Comparison of ENCODE assay signal across 22 cellular contexts in the genomic region with DNA sequence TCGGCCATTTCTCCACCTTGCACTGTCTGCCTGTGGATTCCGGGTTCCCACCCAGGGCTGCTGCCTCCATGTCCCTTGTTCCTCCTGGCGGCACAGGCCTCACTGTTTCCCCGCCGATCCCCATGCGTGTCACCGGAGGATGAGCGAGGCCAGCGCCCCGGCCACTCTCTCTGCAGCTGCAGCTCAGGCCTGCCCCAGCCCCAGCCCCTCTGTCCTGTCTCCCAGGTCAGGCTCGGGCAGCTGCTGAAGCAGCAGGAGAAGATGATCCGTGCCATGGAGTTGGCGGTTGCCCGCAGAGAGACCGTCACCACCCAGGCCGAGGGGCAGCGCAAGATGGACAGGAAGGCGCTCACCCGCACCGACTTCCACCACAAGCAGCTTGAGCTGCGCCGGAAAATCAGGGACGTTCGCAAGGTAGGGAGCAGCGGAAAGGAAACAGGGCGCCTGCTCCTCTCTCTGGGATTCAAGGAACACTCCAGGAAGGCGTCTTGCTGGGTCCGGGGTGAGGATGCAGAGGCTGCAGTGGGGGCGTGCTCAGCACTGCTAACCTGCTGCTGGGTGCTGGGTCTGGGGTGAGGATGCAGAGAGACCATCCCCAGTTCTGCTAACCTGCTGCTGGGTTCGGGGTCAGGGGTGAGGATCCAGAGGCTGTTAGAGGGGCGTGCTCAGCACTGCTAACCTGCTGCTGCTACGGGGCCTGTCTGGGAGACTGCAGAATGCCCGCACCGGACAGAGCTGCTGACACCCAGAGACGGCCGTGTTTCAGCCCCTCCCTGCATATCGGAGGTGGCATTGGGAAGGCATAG. TPM values are rescaled to one million over a fixed set of nuclear protein-coding genes. Genes with fewer than 3 reads are reported as not detected.
DNase-seq lines count a peak whose midpoint lies in the region; ATAC-seq, FAIRE-seq and TF ChIP-seq lines count a peak whose summit lies in the region.
"Had no signal": no experiment of that assay in that cellular context is flagged by ENCODE, and none has a peak within 500 bp of the region (broad histone marks: within the 10 kb centered on the region; RNA-seq: fewer than 3 reads in every experiment).

No MANE protein-coding gene starts in this region.

- H2AFZ ChIP-seq in H9 (ENCODE audit: low read length) = no peak overlapping the region
- no peak overlapping the region for H2AFZ ChIP-seq in HepG2 (ENCODE audit: low read length)

- no peaks in the 10 kb centered on the region for H3K23me2 ChIP-seq in H9 (ENCODE audit: insufficient read length, low read depth, low read length, poor library complexity, severe bottlenecking)

- no peak overlapping the region for H4K91ac ChIP-seq in H9 (ENCODE audit: insufficient read length, low read depth, low read length)

- H3K18ac ChIP-seq in H9 (ENCODE audit: insufficient read length, low read depth, low read length) = no peak overlapping the region
- H3K18ac ChIP-seq in mesendoderm (ENCODE audit: low read length) = no peak overlapping the region

- H2BK15ac ChIP-seq in H9 (ENCODE audit: low read depth, low read length) (no peak overlapping the region), mesendoderm (replicated peaks; ENCODE audit: low read depth) (no peak overlapping the region)

- H3K4me1 ChIP-seq in H9 (ENCODE audit: insufficient read depth, low read length) (no peaks in the 10 kb centered on the region), HepG2 (ENCODE audit: insufficient read depth, low read length) (peaks cover 33% of the 10 kb centered on the region), sigmoid colon (peaks cover 0 to under 1% (median 0%) of the 10 kb centered on the region in 4 donors), mesendoderm (ENCODE audit: control insufficient read depth, low read depth, low read length) (no peaks in the 10 kb centered on the region)

- peaks cover 3 to 4% of the 10 kb centered on the region in 2 experiments; a peak in 2 of 4 replicates for H3K4me1 Mint-ChIP-seq in H9
- H3K4me1 Mint-ChIP-seq in dendritic cell treated with granulocyte-macrophage colony-stimulating factor and Interleukin-4, amounts not matched to agents 40 ng/mL and 50 ng/mL, for 4 days (ENCODE audit: low read depth) = peaks cover 68% of the 10 kb centered on the region

- H2AK5ac ChIP-seq in H9 (ENCODE audit: insufficient read length, low read length) = no peak overlapping the region
- no peak overlapping the region for H2AK5ac ChIP-seq in mesendoderm (ENCODE audit: low read length)

- no peaks in the 10 kb centered on the region for H4K20me1 ChIP-seq in H9 (ENCODE audit: control insufficient read depth, insufficient read depth, insufficient read length)
- no peaks in the 10 kb centered on the region for H4K20me1 ChIP-seq in HepG2 (ENCODE audit: insufficient read depth, low read length)

- in situ Hi-C loops in HepG2 (cut with HindIII; ENCODE audit: extremely low pct_ligation_motif_present, low pct_unique_long_range_greater_than_20kb) = no loop called here

- peak; percentile 34 for DNase-seq in H9
- no peak for DNase-seq in HepG2 (ENCODE audit: low spot score)
- DNase-seq in sigmoid colon = peak; percentile 66
- DNase-seq in mesendoderm = no peak
- DNase-seq in activated gamma-delta T cell (lab: John Stamatoyannopoulos, UW) = no peak
- DNase-seq: AML-193; Calu3; CD4-positive, CD25-positive, alpha-beta regulatory T cell; DMS79; KG1; NCI-H1092 treated with DMSO at 0.1 percent for 48 hours; NCI-H1694; NCI-H2107; NCI-H226; NCI-H526 treated with DMSO at 0.1 percent for 48 hours; OCI-M1; RPMI8226 had no signal

- H3K79me2 ChIP-seq in H9 (ENCODE audit: insufficient read depth, low read length) = no peaks in the 10 kb centered on the region
- no peaks in the 10 kb centered on the region for H3K79me2 ChIP-seq in HepG2 (ENCODE audit: insufficient read depth, low read length)
- H3K79me2 ChIP-seq in mesendoderm (ENCODE audit: control insufficient read depth, insufficient read depth, low read length) = no peaks in the 10 kb centered on the region

- H3K4ac ChIP-seq in H9 (ENCODE audit: low read depth, low read length) (no peak overlapping the region), mesendoderm (ENCODE audit: low read depth, low read length) (no peak overlapping the region)

- H2BK5ac ChIP-seq in H9 (ENCODE audit: insufficient read length, low read length) (no peak overlapping the region), mesendoderm (ENCODE audit: low read length) (no peak overlapping the region)

- H3K9me3 ChIP-seq in H9 (ENCODE audit: control insufficient read depth, low read depth, low read length) (no peaks in the 10 kb centered on the region), HepG2 (ENCODE audit: low read length) (no peaks in the 10 kb centered on the region), sigmoid colon (no peaks in the 10 kb centered on the region)

- BruUV-seq in HepG2 (replicated peaks; lab: Mats Ljungman, UMichigan) = no TSS peak

- H3K23ac ChIP-seq in H9 (ENCODE audit: insufficient read length, low read depth, low read length) (no peak overlapping the region), mesendoderm (ENCODE audit: low read length) (no peak overlapping the region)

- H3K14ac ChIP-seq in H9 (ENCODE audit: insufficient read depth, low read length) = no peak overlapping the region; the same call in 1 of the 2 replicates

- H2BK120ac ChIP-seq in H9 (ENCODE audit: low read depth, low read length, poor library complexity, severe bottlenecking) (no peak overlapping the region), mesendoderm (ENCODE audit: low read depth, low read length) (no peak overlapping the region)

- FAIRE-seq in HepG2 (lab: Jason Lieb, UNC) = no peak
- FAIRE-seq: G401.6, GM12891 had no signal

- H3K9me3 Mint-ChIP-seq in H9 = no peaks in the 10 kb centered on the region; a peak in 1 of 5 replicates
- H3K9me3 Mint-ChIP-seq in dendritic cell treated with granulocyte-macrophage colony-stimulating factor and Interleukin-4, amounts not matched to agents 40 ng/mL and 50 ng/mL, for 4 days = no peaks in the 10 kb centered on the region

- H4K5ac ChIP-seq in H9 (ENCODE audit: insufficient read length, low read depth, low read length) (no peak overlapping the region), mesendoderm (ENCODE audit: low read length) (no peak overlapping the region)

- H3K36me3 ChIP-seq in HepG2 (replicated peaks in 1 of 2; ENCODE audit: control insufficient read depth in 1 of 2, insufficient read depth in 2 of 2, low read length in 2 of 2) = no peaks in the 10 kb centered on the region
- H3K36me3 ChIP-seq in sigmoid colon = no peaks in the 10 kb centered on the region
- H3K36me3 ChIP-seq in mesendoderm (ENCODE audit: control insufficient read depth, insufficient read depth, low read length) = no peaks in the 10 kb centered on the region

- no peaks in the 10 kb centered on the region; the same call in 1 of the 2 replicates for H3K27me3 ChIP-seq in H9 (ENCODE audit: insufficient read depth, low read length)
- peaks cover 5 to 52% of the 10 kb centered on the region in 2 experiments; a peak in 4 of 5 replicates for H3K27me3 ChIP-seq in HepG2 (ENCODE audit: control insufficient read depth in 1 of 2, insufficient read depth in 2 of 2, low read length in 2 of 2)
- H3K27me3 ChIP-seq in sigmoid colon = no peaks in the 10 kb centered on the region
- no peaks in the 10 kb centered on the region for H3K27me3 ChIP-seq in mesendoderm (ENCODE audit: insufficient read depth, low read length, poor library complexity)

- no peak overlapping the region for H3K4me3 Mint-ChIP-seq in H9
- no peak overlapping the region for H3K4me3 Mint-ChIP-seq in dendritic cell treated with granulocyte-macrophage colony-stimulating factor and Interleukin-4, amounts not matched to agents 40 ng/mL and 50 ng/mL, for 4 days

- no peak for TF ChIP-seq CTCF in H9 (conservative IDR thresholded peaks at IDR 0.05)
- no peak for TF ChIP-seq CTCF in HepG2 (CRISPR knock-in tag; IDR thresholded peaks at IDR 0.05)
- TF ChIP-seq CTCF in sigmoid colon (IDR thresholded peaks at IDR 0.05) = no peak

- intact Hi-C loops in dendritic cell treated with granulocyte-macrophage colony-stimulating factor and Interleukin-4, amounts not matched to agents 40 ng/mL and 50 ng/mL, for 4 days (cut with micrococcal nuclease) = no loop called here
- intact Hi-C loops in HepG2 (cut with micrococcal nuclease; ENCODE audit: unreplicated experiment) (no loop called here), sigmoid colon (cut with DNase I) (no loop called here)

- WGBS in H9 (ENCODE audit: extremely low coverage, insufficient read length, low lambda C conversion rate) = no CpG with 5 or more reads among the region's 37 CpGs
- WGBS in HepG2 (ENCODE audit: low lambda C conversion rate) = 64% methylated on average over 36 of the region's 37 CpGs
- 92 to 93% methylated on average over 37 of the region's 37 CpGs for WGBS in sigmoid colon, 2 donors
- no CpG with 5 or more reads among the region's 37 CpGs for WGBS in mesendoderm (ENCODE audit: extremely low coverage, insufficient coverage, low lambda C conversion rate)

- H2BK12ac ChIP-seq in H9 (ENCODE audit: insufficient read length, low read depth, low read length) = no peak overlapping the region

- H3K27me3 Mint-ChIP-seq in H9 (ENCODE audit: low read depth) = peaks cover 8% of the 10 kb centered on the region
- H3K27me3 Mint-ChIP-seq in dendritic cell treated with granulocyte-macrophage colony-stimulating factor and Interleukin-4, amounts not matched to agents 40 ng/mL and 50 ng/mL, for 4 days = peaks cover 3% of the 10 kb centered on the region

- no peaks in the 10 kb centered on the region for H3K79me1 ChIP-seq in H9 (ENCODE audit: insufficient read depth, low read depth, low read length, poor library complexity, severe bottlenecking)
- H3K79me1 ChIP-seq in mesendoderm (ENCODE audit: low read length) = no peaks in the 10 kb centered on the region

- CTCF ChIA-PET in HepG2 (lab: Yijun Ruan, JAX; ENCODE audit: low intra/inter-chr PET ratio, low total read pairs) = no interaction called here

- no peak overlapping the region for H3T11ph ChIP-seq in H9 (ENCODE audit: low read length)

- H3K27ac Mint-ChIP-seq in H9 = peak overlapping the region in 1 of 3 experiments; percentile 50; a peak in 3 of 7 replicates
- H3K27ac Mint-ChIP-seq in dendritic cell treated with granulocyte-macrophage colony-stimulating factor and Interleukin-4, amounts not matched to agents 40 ng/mL and 50 ng/mL, for 4 days = peak overlapping the region; percentile 16
- H3K27ac Mint-ChIP-seq: CD4-positive, CD25-positive, alpha-beta regulatory T cell had no signal

- H3K27ac ChIP-seq in H9 (ENCODE audit: insufficient read length, low read depth, low read length) = no peak overlapping the region
- H3K27ac ChIP-seq in HepG2 (ENCODE audit: extremely low read length, insufficient read depth, low read length) = no peak overlapping the region
- no peak overlapping the region for H3K27ac ChIP-seq in sigmoid colon
- H3K27ac ChIP-seq in mesendoderm (ENCODE audit: low read depth, low read length) = no peak overlapping the region
- H3K27ac ChIP-seq: HL-60 had no signal

- H3K56ac ChIP-seq in H9 (ENCODE audit: insufficient read length, low read depth, low read length) (no peak overlapping the region), mesendoderm (ENCODE audit: low read length) (no peak overlapping the region)

- POLR2A ChIA-PET in HepG2 (lab: Yijun Ruan, JAX) = interaction anchor here (0.5 to 1.0 kb wide), 2 partner anchors 9 to 32 kb away, joined by 3 read pairs; no protein-coding TSS in a partner anchor

- H3K4me2 ChIP-seq in H9 (ENCODE audit: insufficient read depth, insufficient read length, low read length) = no peak overlapping the region
- H3K4me2 ChIP-seq in HepG2 (ENCODE audit: low read depth, low read length) = no peak overlapping the region
- no peak overlapping the region for H3K4me2 ChIP-seq in mesendoderm (ENCODE audit: low read length)

- H4K8ac ChIP-seq in H9 (replicated peaks; ENCODE audit: insufficient read length, low read depth, low read length) (no peak overlapping the region), mesendoderm (ENCODE audit: low read depth, low read length) (no peak overlapping the region)

- H3K4me3 ChIP-seq in HepG2 (replicated peaks in 1 of 3; ENCODE audit: insufficient read depth in 1 of 3, low read depth in 2 of 3, low read length in 3 of 3) = no peak overlapping the region
- no peak overlapping the region for H3K4me3 ChIP-seq in sigmoid colon
- H3K4me3 ChIP-seq in mesendoderm (ENCODE audit: low read length) = no peak overlapping the region

- H3K9ac ChIP-seq in H9 (ENCODE audit: extremely low read depth, insufficient read length, low read length) = no peak overlapping the region
- H3K9ac ChIP-seq in HepG2 (ENCODE audit: insufficient read depth, low read depth, low read length) = no peak overlapping the region
- H3K9ac ChIP-seq in mesendoderm (ENCODE audit: low read length) = no peak overlapping the region

- peaks cover 0 to 4% (median 0%) of the 10 kb centered on the region in 3 experiments; a peak in 2 of 7 replicates for H3K36me3 Mint-ChIP-seq in H9 (ENCODE audit: insufficient read depth in 1 of 3, low read depth in 3 of 3)
- no peaks in the 10 kb centered on the region for H3K36me3 Mint-ChIP-seq in dendritic cell treated with granulocyte-macrophage colony-stimulating factor and Interleukin-4, amounts not matched to agents 40 ng/mL and 50 ng/mL, for 4 days (ENCODE audit: low read depth)
- H3K36me3 Mint-ChIP-seq: CD4-positive, CD25-positive, alpha-beta regulatory T cell had no signal

- TF ChIP-seq POLR2A in HepG2 (IDR thresholded peaks at IDR 0.05; ENCODE audit: insufficient read depth in 1 of 2, low read depth in 2 of 2, low read length in 2 of 2) (no peak), sigmoid colon (IDR thresholded peaks at IDR 0.05) (no peak)

- TF ChIP-seq RAD21 in HepG2 (CRISPR knock-in tag; IDR thresholded peaks at IDR 0.05) = no peak

- TF ChIP-seq EP300 in HepG2 (IDR thresholded peaks at IDR 0.05; ENCODE audit: low read depth in 2 of 2, low read length in 2 of 2) = no peak
- no peak for TF ChIP-seq EP300 in HepG2 (CRISPR knock-in tag; IDR thresholded peaks at IDR 0.05; ENCODE audit: borderline replicate concordance)
- no peak for TF ChIP-seq EP300 in sigmoid colon (IDR thresholded peaks at IDR 0.05)

- H2BK20ac ChIP-seq in H9 (ENCODE audit: low read depth, low read length, poor library complexity, severe bottlenecking) = no peak overlapping the region

- peak; percentile 23 for ATAC-seq in HepG2
- no peak for ATAC-seq in HG02623 (IDR thresholded peaks at IDR 0.05; ENCODE audit: unreplicated experiment)

RNA-seq across cellular contexts. Expression of a gene that starts 6.1 kb away (rescaled TPM):
- total RNA-seq in H9 (2021) (28.9 and 30.3 TPM in 2 replicates), HepG2 (2016; rRNA removed; fragmentation: Illumina TruSeq; extraction: Trizol) (13.4 and 36.4 TPM in 2 replicates), sigmoid colon (10 to 100 TPM; 38.5 to 74.2 (median 54.4) TPM)
- 13.8 and 16.4 TPM in 2 replicates for total RNA-seq in HepG2 (2016; cell fraction: cytosol; rRNA removed; fragmentation: Illumina TruSeq; extraction: Trizol; ENCODE audit: low read depth)
- total RNA-seq in HepG2 (2016; cell fraction: insoluble cytoplasmic fraction; rRNA removed; fragmentation: Illumina TruSeq; extraction: Trizol) = 12.1 and 36.9 TPM in 2 replicates
- total RNA-seq in HepG2 (2016; cell fraction: membrane; rRNA removed; fragmentation: Illumina TruSeq; extraction: Trizol) = 20.3 and 20.7 TPM in 2 replicates
- 47.6 and 57.6 TPM in 2 replicates for total RNA-seq in HepG2 (2016; cell fraction: nucleus; rRNA removed; fragmentation: Illumina TruSeq; extraction: Trizol)
- polyA plus RNA-seq in HepG2 (2011; rRNA removed) (21.6 and 23.6 TPM in 2 replicates), sigmoid colon (10 to 100 TPM; 13.8 to 35.7 (median 30.7) TPM)
- 16.3 and 29.8 TPM in 2 replicates for polyA plus RNA-seq in HepG2 (2011; cell fraction: cytosol; rRNA removed)
- 231 and 320 TPM in 2 replicates for polyA plus RNA-seq in HepG2 (2011; cell fraction: nucleus; rRNA removed)
- polyA plus RNA-seq in HepG2 (2012) = 50.7 and 73.8 TPM in 2 replicates
- 11.3 and 13.9 TPM in 2 replicates for polyA plus RNA-seq in HepG2 (2016; cell fraction: cytosol; fragmentation: Illumina TruSeq; extraction: Trizol; ENCODE audit: low read depth)
- 16.7 and 22.9 TPM in 2 replicates for polyA plus RNA-seq in HepG2 (2016; cell fraction: insoluble cytoplasmic fraction; fragmentation: Illumina TruSeq; extraction: Trizol; ENCODE audit: low read depth)
- 13.9 and 14.3 TPM in 2 replicates for polyA plus RNA-seq in HepG2 (2016; cell fraction: membrane; fragmentation: Illumina TruSeq; extraction: Trizol; ENCODE audit: low read depth)
- polyA plus RNA-seq in HepG2 (2016; cell fraction: nucleus; fragmentation: Illumina TruSeq; extraction: Trizol; ENCODE audit: insufficient read depth, low read depth) = 136 and 145 TPM in 2 replicates
- polyA minus RNA-seq in HepG2 (2011; rRNA and poly(A)+ RNA removed; ENCODE audit: low replicate concordance) = 7.2 and 27.1 TPM in 2 replicates
- 22.9 and 24.2 TPM in 2 replicates for polyA minus RNA-seq in HepG2 (2011; cell fraction: cytosol; rRNA and poly(A)+ RNA removed)
- polyA minus RNA-seq in HepG2 (2011; cell fraction: nucleus; rRNA and poly(A)+ RNA removed) = 20.3 and 21.2 TPM in 2 replicates
- 8.0 TPM for polyA plus RNA-seq in mesendoderm (2013, experiment 1 of 2)
- polyA plus RNA-seq in mesendoderm (2013, experiment 2 of 2) = 8.3 TPM

RNA-seq across cellular contexts. Expression of a gene that starts 51.7 kb away (rescaled TPM):
- total RNA-seq in H9 (2021) (162 and 168 TPM in 2 replicates), HepG2 (2016; rRNA removed; fragmentation: Illumina TruSeq; extraction: Trizol) (187 and 239 TPM in 2 replicates), sigmoid colon (10 to 100 TPM; 26.6 to 45.1 (median 39.8) TPM)
- total RNA-seq in HepG2 (2016; cell fraction: cytosol; rRNA removed; fragmentation: Illumina TruSeq; extraction: Trizol; ENCODE audit: low read depth) = 22.3 and 28.3 TPM in 2 replicates
- total RNA-seq in HepG2 (2016; cell fraction: insoluble cytoplasmic fraction; rRNA removed; fragmentation: Illumina TruSeq; extraction: Trizol) = 185 and 243 TPM in 2 replicates
- total RNA-seq in HepG2 (2016; cell fraction: membrane; rRNA removed; fragmentation: Illumina TruSeq; extraction: Trizol) = 36.4 and 40.0 TPM in 2 replicates
- 83.4 and 83.5 TPM in 2 replicates for total RNA-seq in HepG2 (2016; cell fraction: nucleus; rRNA removed; fragmentation: Illumina TruSeq; extraction: Trizol)
- polyA plus RNA-seq in HepG2 (2011; rRNA removed) (121 and 145 TPM in 2 replicates), sigmoid colon (10 to 100 TPM; 60.7 to 97.1 (median 85.1) TPM)
- 103 and 117 TPM in 2 replicates for polyA plus RNA-seq in HepG2 (2011; cell fraction: cytosol; rRNA removed)
- 77.0 and 103 TPM in 2 replicates for polyA plus RNA-seq in HepG2 (2011; cell fraction: nucleus; rRNA removed)
- 104 and 124 TPM in 2 replicates for polyA plus RNA-seq in HepG2 (2012)
- polyA plus RNA-seq in HepG2 (2016; cell fraction: cytosol; fragmentation: Illumina TruSeq; extraction: Trizol; ENCODE audit: low read depth) = 8.3 and 9.0 TPM in 2 replicates
- 233 and 236 TPM in 2 replicates for polyA plus RNA-seq in HepG2 (2016; cell fraction: insoluble cytoplasmic fraction; fragmentation: Illumina TruSeq; extraction: Trizol; ENCODE audit: low read depth)
- 19.8 and 20.6 TPM in 2 replicates for polyA plus RNA-seq in HepG2 (2016; cell fraction: membrane; fragmentation: Illumina TruSeq; extraction: Trizol; ENCODE audit: low read depth)
- 120 and 131 TPM in 2 replicates for polyA plus RNA-seq in HepG2 (2016; cell fraction: nucleus; fragmentation: Illumina TruSeq; extraction: Trizol; ENCODE audit: insufficient read depth, low read depth)
- polyA minus RNA-seq in HepG2 (2011; rRNA and poly(A)+ RNA removed; ENCODE audit: low replicate concordance) = 54.2 and 110 TPM in 2 replicates
- 55.3 and 55.4 TPM in 2 replicates for polyA minus RNA-seq in HepG2 (2011; cell fraction: cytosol; rRNA and poly(A)+ RNA removed)
- 61.8 and 65.1 TPM in 2 replicates for polyA minus RNA-seq in HepG2 (2011; cell fraction: nucleus; rRNA and poly(A)+ RNA removed)
- polyA plus RNA-seq in mesendoderm (2013, experiment 1 of 2) = 134 TPM
- polyA plus RNA-seq in mesendoderm (2013, experiment 2 of 2) = 130 TPM

RNA-seq across cellular contexts. Expression of a gene that starts 58.8 kb away (rescaled TPM):
- total RNA-seq in H9 (2021) (7.8 and 8.9 TPM in 2 replicates), HepG2 (2016; rRNA removed; fragmentation: Illumina TruSeq; extraction: Trizol) (3.8 and 5.5 TPM in 2 replicates), sigmoid colon (10 to 100 TPM in 1 of 4 donors, 1 to 10 TPM in 3; 5.3 to 25.8 (median 6.4) TPM)
- 46.8 and 47.3 TPM in 2 replicates for total RNA-seq in HepG2 (2016; cell fraction: cytosol; rRNA removed; fragmentation: Illumina TruSeq; extraction: Trizol; ENCODE audit: low read depth)
- 2.3 and 7.7 TPM in 2 replicates for total RNA-seq in HepG2 (2016; cell fraction: insoluble cytoplasmic fraction; rRNA removed; fragmentation: Illumina TruSeq; extraction: Trizol)
- total RNA-seq in HepG2 (2016; cell fraction: membrane; rRNA removed; fragmentation: Illumina TruSeq; extraction: Trizol) = 11.8 and 13.0 TPM in 2 replicates
- 6.5 and 8.4 TPM in 2 replicates for total RNA-seq in HepG2 (2016; cell fraction: nucleus; rRNA removed; fragmentation: Illumina TruSeq; extraction: Trizol)
- polyA plus RNA-seq in HepG2 (2011; rRNA removed) (4.1 and 4.8 TPM in 2 replicates), sigmoid colon (1 to 10 TPM in 1 of 3 donors, not detected in 2; 1.4 TPM)
- 1.4 TPM in 2 replicates for polyA plus RNA-seq in HepG2 (2011; cell fraction: cytosol; rRNA removed)
- polyA plus RNA-seq in HepG2 (2011; cell fraction: nucleus; rRNA removed) = 17.6 and 21.2 TPM in 2 replicates
- polyA plus RNA-seq in HepG2 (2012) = 2.2 and 4.3 TPM in 2 replicates
- polyA plus RNA-seq in HepG2 (2016; cell fraction: cytosol; fragmentation: Illumina TruSeq; extraction: Trizol; ENCODE audit: low read depth) = 0.32 and 0.43 TPM in 2 replicates
- polyA plus RNA-seq in HepG2 (2016; cell fraction: insoluble cytoplasmic fraction; fragmentation: Illumina TruSeq; extraction: Trizol; ENCODE audit: low read depth) = 2.2 and 2.4 TPM in 2 replicates
- polyA plus RNA-seq in HepG2 (2016; cell fraction: membrane; fragmentation: Illumina TruSeq; extraction: Trizol; ENCODE audit: low read depth) = 0.74 and 0.84 TPM in 2 replicates
- polyA plus RNA-seq in HepG2 (2016; cell fraction: nucleus; fragmentation: Illumina TruSeq; extraction: Trizol; ENCODE audit: insufficient read depth, low read depth) = 19.3 and 21.2 TPM in 2 replicates
- polyA minus RNA-seq in HepG2 (2011; rRNA and poly(A)+ RNA removed; ENCODE audit: low replicate concordance) = 3.0 and 3.8 TPM in 2 replicates
- 1.8 and 4.1 TPM in 2 replicates for polyA minus RNA-seq in HepG2 (2011; cell fraction: cytosol; rRNA and poly(A)+ RNA removed)
- 7.0 and 8.0 TPM in 2 replicates for polyA minus RNA-seq in HepG2 (2011; cell fraction: nucleus; rRNA and poly(A)+ RNA removed)
- 1.8 TPM for polyA plus RNA-seq in mesendoderm (2013, experiment 1 of 2)
- polyA plus RNA-seq in mesendoderm (2013, experiment 2 of 2) = 1.7 TPM
- polyA plus RNA-seq: CD4-positive, CD25-positive, alpha-beta regulatory T cell had no signal

RNA-seq across cellular contexts. Expression of a gene that starts 59.6 kb away (rescaled TPM):
- total RNA-seq in H9 (2021) (82.7 and 85.8 TPM in 2 replicates), HepG2 (2016; rRNA removed; fragmentation: Illumina TruSeq; extraction: Trizol) (24.7 and 24.9 TPM in 2 replicates), sigmoid colon (10 to 100 TPM; 15.1 to 21.9 (median 16.2) TPM)
- total RNA-seq in HepG2 (2016; cell fraction: cytosol; rRNA removed; fragmentation: Illumina TruSeq; extraction: Trizol; ENCODE audit: low read depth) = 4.0 and 5.5 TPM in 2 replicates
- 22.2 and 25.3 TPM in 2 replicates for total RNA-seq in HepG2 (2016; cell fraction: insoluble cytoplasmic fraction; rRNA removed; fragmentation: Illumina TruSeq; extraction: Trizol)
- total RNA-seq in HepG2 (2016; cell fraction: membrane; rRNA removed; fragmentation: Illumina TruSeq; extraction: Trizol) = 15.6 and 15.7 TPM in 2 replicates
- total RNA-seq in HepG2 (2016; cell fraction: nucleus; rRNA removed; fragmentation: Illumina TruSeq; extraction: Trizol) = 18.9 and 20.0 TPM in 2 replicates
- polyA plus RNA-seq in HepG2 (2011; rRNA removed) (14.9 and 18.6 TPM in 2 replicates), sigmoid colon (10 to 100 TPM in 1 of 3 donors, 1 to 10 TPM in 2; 3.6 to 17.2 (median 4.2) TPM)
- polyA plus RNA-seq in HepG2 (2011; cell fraction: cytosol; rRNA removed) = 10.0 and 12.5 TPM in 2 replicates
- polyA plus RNA-seq in HepG2 (2011; cell fraction: nucleus; rRNA removed) = 35.5 and 43.5 TPM in 2 replicates
- polyA plus RNA-seq in HepG2 (2012) = 20.5 and 25.8 TPM in 2 replicates
- polyA plus RNA-seq in HepG2 (2016; cell fraction: cytosol; fragmentation: Illumina TruSeq; extraction: Trizol; ENCODE audit: low read depth) = 3.1 and 3.8 TPM in 2 replicates
- 10.7 and 16.1 TPM in 2 replicates for polyA plus RNA-seq in HepG2 (2016; cell fraction: insoluble cytoplasmic fraction; fragmentation: Illumina TruSeq; extraction: Trizol; ENCODE audit: low read depth)
- polyA plus RNA-seq in HepG2 (2016; cell fraction: membrane; fragmentation: Illumina TruSeq; extraction: Trizol; ENCODE audit: low read depth) = 8.3 and 8.6 TPM in 2 replicates
- 19.8 and 20.3 TPM in 2 replicates for polyA plus RNA-seq in HepG2 (2016; cell fraction: nucleus; fragmentation: Illumina TruSeq; extraction: Trizol; ENCODE audit: insufficient read depth, low read depth)
- 7.0 and 54.0 TPM in 2 replicates for polyA minus RNA-seq in HepG2 (2011; rRNA and poly(A)+ RNA removed; ENCODE audit: low replicate concordance)
- polyA minus RNA-seq in HepG2 (2011; cell fraction: cytosol; rRNA and poly(A)+ RNA removed) = 16.7 and 20.3 TPM in 2 replicates
- polyA minus RNA-seq in HepG2 (2011; cell fraction: nucleus; rRNA and poly(A)+ RNA removed) = 27.6 and 28.5 TPM in 2 replicates
- 29.6 TPM for polyA plus RNA-seq in mesendoderm (2013, experiment 1 of 2)
- 29.8 TPM for polyA plus RNA-seq in mesendoderm (2013, experiment 2 of 2)

Comparison
In these comparisons a context has a peak if more than half of its experiments do, and no peak if none do; other contexts are left out.
1. DNase-seq: peak in H9 (single experiment) and sigmoid colon (single experiment); none in HepG2 (single experiment), mesendoderm (single experiment) and activated gamma-delta T cell (single experiment).